9 cellular contexts compared by ENCODE assay signal in the genomic region with DNA sequence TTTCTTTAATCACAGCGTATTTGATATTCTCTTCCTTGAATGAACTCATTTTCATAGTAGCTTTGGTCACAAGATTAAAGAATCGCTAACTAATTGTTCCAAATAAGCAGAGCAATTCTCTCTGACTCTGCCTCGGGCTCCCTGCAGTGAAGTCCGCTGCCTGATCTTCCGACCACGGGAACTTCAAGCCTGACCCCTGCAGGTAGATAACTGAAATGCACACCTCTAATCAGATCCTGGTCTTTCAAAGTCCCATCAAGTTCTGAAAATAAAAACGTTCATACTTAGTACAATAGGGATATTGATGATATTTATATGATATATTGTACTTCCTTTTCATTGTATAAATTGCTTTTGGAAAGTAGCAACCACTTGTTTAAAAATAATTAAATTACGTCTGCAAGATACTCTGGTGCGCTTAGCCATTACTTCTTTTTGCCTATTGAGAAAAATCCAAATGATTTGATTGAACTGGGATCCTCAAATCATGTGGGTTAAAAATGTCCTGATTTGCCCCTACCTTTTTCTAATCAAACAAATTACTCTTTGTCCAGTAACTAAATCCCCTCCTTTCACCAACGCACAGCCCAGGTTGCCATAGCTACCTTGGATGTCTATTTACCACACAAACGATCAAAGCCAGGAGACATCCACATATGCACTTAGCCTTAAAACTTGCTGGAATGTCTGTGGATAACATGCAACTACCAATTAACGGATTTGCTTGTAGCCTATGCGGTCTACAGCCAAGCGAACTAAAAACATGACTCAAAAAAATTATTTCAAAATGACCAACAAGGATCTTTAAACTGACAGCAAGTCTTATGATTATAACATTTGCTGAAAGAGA. TPM values are rescaled to one million over a fixed set of nuclear protein-coding genes. Genes with fewer than 3 reads are reported as not detected.
DNase-seq lines count a peak whose midpoint lies in the region; ATAC-seq and TF ChIP-seq lines count a peak whose summit lies in the region.
"Had no signal": no experiment of that assay in that cellular context is flagged by ENCODE, and none has a peak within 500 bp of the region (broad histone marks: within the 10 kb centered on the region; RNA-seq: fewer than 3 reads in every experiment).

No MANE protein-coding gene starts in this region.

- H3K9ac ChIP-seq in DND-41 (ENCODE audit: low read depth, low read length): no peak overlapping the region
- no peak overlapping the region for H3K9ac ChIP-seq in Loucy (ENCODE audit: low read depth, low read length, poor library complexity, severe bottlenecking)

- no peaks in the 10 kb centered on the region for H3F3A ChIP-seq in Loucy (ENCODE audit: low read depth)

- no peaks in the 10 kb centered on the region for H3K36me3 Mint-ChIP-seq in progenitor cell of endocrine pancreas (ENCODE audit: insufficient read depth)

- peak overlapping the region; percentile 43 for H3K4me3 Mint-ChIP-seq in progenitor cell of endocrine pancreas (ENCODE audit: low read depth)
- H3K4me3 Mint-ChIP-seq: T-helper 1 cell treated with Interleukin-12 subunit alpha and Interleukin-12 subunit beta and Interleukin-4 antibody, amounts not matched to agents 30 μg/mL and 1 μg/mL, for 36 hours had no signal

- DNase-seq in DND-41: peak; percentile 9
- DNase-seq in SKM-1 treated with dmso at 0.1 percent for 144 hours (lab: John Stamatoyannopoulos, UW; ENCODE audit: unreplicated experiment): peak; percentile 20
- peak; percentile 21 for DNase-seq in germinal center (ENCODE audit: low spot score)
- no peak for DNase-seq in progenitor cell of endocrine pancreas (ENCODE audit: low spot score, unreplicated experiment)
- DNase-seq in effector CD4-positive, alpha-beta T cell: no peak
- no peak for DNase-seq in activated T-cell treated with anti-CD3 and anti-CD28 coated beads for 4 hours

- H3K9me3 Mint-ChIP-seq in progenitor cell of endocrine pancreas (ENCODE audit: low read depth): peaks cover 4% of the 10 kb centered on the region
- H3K9me3 Mint-ChIP-seq: T-helper 1 cell treated with Interleukin-12 subunit alpha and Interleukin-12 subunit beta and Interleukin-4 antibody, amounts not matched to agents 30 μg/mL and 1 μg/mL, for 36 hours had no signal

- H3K4me1 ChIP-seq in DND-41 (ENCODE audit: insufficient read depth, low read length) (no peaks in the 10 kb centered on the region), Loucy (ENCODE audit: insufficient read depth, low read length, poor library complexity, severe bottlenecking) (no peaks in the 10 kb centered on the region)

- peak overlapping the region; percentile 21 for H3K27ac Mint-ChIP-seq in progenitor cell of endocrine pancreas
- H3K27ac Mint-ChIP-seq: T-helper 1 cell treated with Interleukin-12 subunit alpha and Interleukin-12 subunit beta and Interleukin-4 antibody, amounts not matched to agents 30 μg/mL and 1 μg/mL, for 36 hours had no signal

- H3K79me2 ChIP-seq in DND-41 (ENCODE audit: insufficient read depth, low read length): no peaks in the 10 kb centered on the region
- H3K79me2 ChIP-seq in Loucy (ENCODE audit: insufficient read depth, low read length): no peaks in the 10 kb centered on the region

- TF ChIP-seq CTCF in DND-41 (IDR thresholded peaks at IDR 0.05; ENCODE audit: borderline replicate concordance, extremely low read depth, low read length, poor library complexity, severe bottlenecking): peak; percentile 59
- TF ChIP-seq CTCF in Loucy (conservative IDR thresholded peaks at IDR 0.05; ENCODE audit: low read length): peak; percentile 58
- peak; percentile 64 for TF ChIP-seq CTCF in progenitor cell of endocrine pancreas (IDR thresholded peaks at IDR 0.05; ENCODE audit: unreplicated experiment)

- H3K9me3 ChIP-seq in DND-41 (ENCODE audit: insufficient read depth, low read length, severe bottlenecking): no peaks in the 10 kb centered on the region
- no peaks in the 10 kb centered on the region for H3K9me3 ChIP-seq in Loucy (ENCODE audit: insufficient read depth, low read depth, low read length)

- H2AFZ ChIP-seq in DND-41 (ENCODE audit: low read depth, low read length): no peak overlapping the region
- H2AFZ ChIP-seq in Loucy (ENCODE audit: low read length): no peak overlapping the region

- no peak overlapping the region for H3K27ac ChIP-seq in DND-41 (ENCODE audit: low read length)

- H3K36me3 ChIP-seq in DND-41 (ENCODE audit: insufficient read depth, low read length) (no peaks in the 10 kb centered on the region), Loucy (ENCODE audit: insufficient read depth, low read length) (no peaks in the 10 kb centered on the region)

- H3K4me3 ChIP-seq in DND-41 (ENCODE audit: low read depth in 1 of 2, low read length in 2 of 2) (no peak overlapping the region), Loucy (ENCODE audit: low read length, poor library complexity, severe bottlenecking) (no peak overlapping the region)

- no peaks in the 10 kb centered on the region for H3K27me3 Mint-ChIP-seq in progenitor cell of endocrine pancreas

- no peak overlapping the region for H3K4me2 ChIP-seq in DND-41 (ENCODE audit: insufficient read depth, low read length)
- H3K4me2 ChIP-seq in Loucy (ENCODE audit: low read depth, low read length, poor library complexity, severe bottlenecking): no peak overlapping the region

- H3K27me3 ChIP-seq in DND-41 (ENCODE audit: insufficient read depth, low read length, poor library complexity): no peaks in the 10 kb centered on the region
- no peaks in the 10 kb centered on the region for H3K27me3 ChIP-seq in Loucy (ENCODE audit: insufficient read depth, low read length, poor library complexity, severe bottlenecking)

- ATAC-seq in DND-41 (ENCODE audit: insufficient read depth, low read depth) (peak; percentile 62; the same call in 2 of the 3 replicates), GM21367 (IDR thresholded peaks at IDR 0.05; ENCODE audit: unreplicated experiment) (peak; percentile 75)

- H3K9me2 ChIP-seq in Loucy (replicated peaks; ENCODE audit: low read depth, low read length): no peaks in the 10 kb centered on the region

- peaks cover 36% of the 10 kb centered on the region for H3K4me1 Mint-ChIP-seq in progenitor cell of endocrine pancreas (ENCODE audit: low read depth)

- H4K20me1 ChIP-seq in DND-41 (ENCODE audit: insufficient read depth, low read length) (no peaks in the 10 kb centered on the region), Loucy (ENCODE audit: insufficient read depth, low read length, poor library complexity, severe bottlenecking) (no peaks in the 10 kb centered on the region)

RNA-seq across cellular contexts. Expression of a gene that starts 4.2 kb away (rescaled TPM):
- 29.7 and 32.5 TPM in 2 replicates for total RNA-seq in progenitor cell of endocrine pancreas

Comparison
In these comparisons a context has a peak if more than half of its experiments do, and no peak if none do; other contexts are left out.
1. DNase-seq: peak in DND-41 (single experiment), SKM-1 treated with dmso at 0.1 percent for 144 hours (single experiment) and germinal center (single experiment); none in progenitor cell of endocrine pancreas (single experiment), effector CD4-positive, alpha-beta T cell (single experiment) and activated T-cell treated with anti-CD3 and anti-CD28 coated beads for 4 hours (single experiment).
2. Peak in every context shown above with its lines, with median percentiles within 50 percentile points of each other: CTCF ChIP-seq.